Comparison of ENCODE assay signal across 32 cellular contexts in the genomic region with DNA sequence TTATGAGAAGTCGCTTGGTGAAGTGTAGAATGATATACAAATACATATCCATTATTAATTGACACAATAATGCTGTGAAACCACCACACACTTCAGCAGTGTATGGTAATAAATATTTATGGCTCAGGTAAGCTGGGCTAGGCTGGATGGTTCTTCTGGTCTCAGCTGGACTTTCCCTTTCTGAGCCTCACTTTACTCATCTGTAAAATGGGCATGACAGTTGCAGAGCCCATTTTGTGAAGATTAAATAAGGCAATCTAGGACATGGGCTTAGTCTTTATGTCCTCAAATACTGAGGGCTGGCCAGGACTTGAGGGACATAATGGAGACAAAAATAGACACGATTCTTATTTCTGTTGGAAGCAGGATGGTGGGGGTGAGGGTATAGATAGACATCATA.
"Had no signal": no experiment of that assay in that cellular context is flagged by ENCODE, and none has a peak within 500 bp of the region (broad histone marks: within the 10 kb centered on the region; RNA-seq: fewer than 3 reads in every experiment).

No MANE protein-coding gene starts in this region.

- H3K4me3 ChIP-seq: ascending aorta, cardiac muscle cell had no signal

- FAIRE-seq: bronchial epithelial cell, TTC549 had no signal

- H3K36me3 ChIP-seq: ascending aorta, cardiac muscle cell, WERI-Rb-1 had no signal

- H3K27me3 ChIP-seq: ascending aorta had no signal

- H3K27ac ChIP-seq: ascending aorta, cardiac muscle cell, WERI-Rb-1 had no signal

- ATAC-seq: activated CD4-positive, CD25-positive, alpha-beta regulatory T cell treated with anti-CD3 and anti-CD28 coated beads, Interleukin-2, amount 50 U/mL, for 24 hours; activated CD8-positive, alpha-beta memory T cell treated with anti-CD3 and anti-CD28 coated beads, Interleukin-2, amount 10 ng/mL, durations not matched to agents 7 days and 5 days; activated CD8-positive, alpha-beta T cell treated with anti-CD3 and anti-CD28 coated beads, Interleukin-2, amount 10 ng/mL, durations not matched to agents 7 days and 5 days; activated naive CD8-positive, alpha-beta T cell treated with anti-CD3 and anti-CD28 coated beads, Interleukin-2, amount 50 U/mL, for 24 hours; WTC11 had no signal

- H3K9me3 ChIP-seq: ascending aorta had no signal

- DNase-seq: activated CD4-positive, alpha-beta memory T cell treated with anti-CD3 and anti-CD28 coated beads, Interleukin-2, amount 10 ng/mL, durations not matched to agents 7 days and 5 days; activated CD4-positive, alpha-beta T cell treated with anti-CD3 and anti-CD28 coated beads for 1 hour; activated CD4-positive, alpha-beta T cell treated with anti-CD3 and anti-CD28 coated beads for 4 hours; activated CD4-positive, alpha-beta T cell treated with anti-CD3 and anti-CD28 coated beads, Interleukin-2, amount 10 ng/mL, durations not matched to agents 7 days and 5 days; activated CD4-positive, alpha-beta T cell treated with anti-CD3 and anti-CD28 coated beads, Interleukin-2, amount 50 U/mL, for 48 hours; activated CD4-positive, CD25-positive, alpha-beta regulatory T cell; activated CD8-positive, alpha-beta memory T cell treated with anti-CD3 and anti-CD28 coated beads for 24 hours; activated CD8-positive, alpha-beta memory T cell treated with anti-CD3 and anti-CD28 coated beads, Interleukin-2, amount 50 U/mL, for 48 hours; activated CD8-positive, alpha-beta T cell treated with anti-CD3 and anti-CD28 coated beads, Interleukin-2, amount 10 ng/mL, durations not matched to agents 7 days and 5 days; activated effector memory CD4-positive, alpha-beta T cell treated with Interleukin-2 at 50 U/mL for 16 hours; activated gamma-delta T cell; activated naive CD4-positive, alpha-beta T cell treated with anti-CD3 and anti-CD28 coated beads, Interleukin-2, amount 10 ng/mL, durations not matched to agents 7 days and 5 days; activated naive CD4-positive, alpha-beta T cell treated with Interleukin-2 at 50 U/mL for 16 hours; activated naive CD8-positive, alpha-beta T cell treated with anti-CD3 and anti-CD28 coated beads, Interleukin-2, amount 10 ng/mL, durations not matched to agents 7 days and 5 days; activated naive CD8-positive, alpha-beta T cell treated with anti-CD3 and anti-CD28 coated beads, Interleukin-2, amount 50 U/mL, for 24 hours; activated T-cell treated with anti-CD3 and anti-CD28 coated beads, Interleukin-2, amount 50 U/mL, for 24 hours; activated T-cell treated with anti-CD3 and anti-CD28 coated beads, Interleukin-2, amount 50 U/mL, for 48 hours; amygdala; anterior cingulate cortex; caudate nucleus; cerebellar nuclear complex; T-helper 1 cell; T-helper 2 cell; T-helper 9 cell; WERI-Rb-1 had no signal
